Comparison of ENCODE assay signal across 26 cellular contexts in genomic region chr4:151605215-151605614, GRCh38.
"Had no signal": no experiment of that assay in that cellular context is flagged by ENCODE, and none has a peak within 500 bp of the region (broad histone marks: within the 10 kb centered on the region; RNA-seq: fewer than 3 reads in every experiment).

No MANE protein-coding gene starts in this region.

- H3K4me1 ChIP-seq: ascending aorta, breast epithelium, colonic mucosa had no signal

- H3K4me3 ChIP-seq: ascending aorta, breast epithelium, cardiac muscle cell, colonic mucosa, dorsolateral prefrontal cortex had no signal

- H3K27ac ChIP-seq: ascending aorta, breast epithelium, cardiac muscle cell, colonic mucosa, dorsolateral prefrontal cortex had no signal

- H3K36me3 ChIP-seq: ascending aorta, breast epithelium, cardiac muscle cell, colonic mucosa had no signal

- H3K9me3 ChIP-seq: ascending aorta, breast epithelium, colonic mucosa had no signal

- H3K27me3 ChIP-seq: ascending aorta, breast epithelium, cardiac muscle cell, colonic mucosa, dorsolateral prefrontal cortex had no signal

- ATAC-seq: activated naive CD4-positive, alpha-beta T cell treated with anti-CD3 and anti-CD28 coated beads, Interleukin-2, amount 50 U/mL, for 72 hours; activated T-cell treated with anti-CD3 and anti-CD28 coated beads, Interleukin-2, amount 50 U/mL, for 72 hours; esophagus mucosa had no signal

- DNase-seq: activated CD4-positive, alpha-beta memory T cell treated with anti-CD3 and anti-CD28 coated beads, Interleukin-2, amount 10 ng/mL, durations not matched to agents 7 days and 5 days; activated CD4-positive, alpha-beta T cell treated with anti-CD3 and anti-CD28 coated beads for 1 hour; activated CD4-positive, alpha-beta T cell treated with anti-CD3 and anti-CD28 coated beads for 4 hours; activated CD4-positive, alpha-beta T cell treated with anti-CD3 and anti-CD28 coated beads, Interleukin-2, amount 10 ng/mL, durations not matched to agents 7 days and 5 days; activated CD4-positive, alpha-beta T cell treated with anti-CD3 and anti-CD28 coated beads, Interleukin-2, amount 50 U/mL, for 4 hours; activated CD8-positive, alpha-beta memory T cell treated with anti-CD3 and anti-CD28 coated beads, Interleukin-2, amount 50 U/mL, for 48 hours; activated gamma-delta T cell; activated naive CD4-positive, alpha-beta T cell; activated naive CD4-positive, alpha-beta T cell treated with anti-CD3 and anti-CD28 coated beads, Interleukin-2, amount 10 ng/mL, durations not matched to agents 7 days and 5 days; activated naive CD8-positive, alpha-beta T cell treated with anti-CD3 and anti-CD28 coated beads, Interleukin-2, amount 10 ng/mL, durations not matched to agents 7 days and 5 days; activated T-cell treated with anti-CD3 and anti-CD28 coated beads for 4 hours; activated T-cell treated with anti-CD3 and anti-CD28 coated beads, Interleukin-2, amount 50 U/mL, for 24 hours; activated T-cell treated with anti-CD3 and anti-CD28 coated beads, Interleukin-2, amount 50 U/mL, for 72 hours; central memory CD4-positive, alpha-beta T cell; cerebellar nuclear complex; colonic mucosa; dorsolateral prefrontal cortex; effector memory CD4-positive, alpha-beta T cell; endodermal cell; foreskin fibroblast; head of caudate nucleus had no signal
